Comparison of ENCODE assay signal across 1 cellular context in the genomic region with DNA sequence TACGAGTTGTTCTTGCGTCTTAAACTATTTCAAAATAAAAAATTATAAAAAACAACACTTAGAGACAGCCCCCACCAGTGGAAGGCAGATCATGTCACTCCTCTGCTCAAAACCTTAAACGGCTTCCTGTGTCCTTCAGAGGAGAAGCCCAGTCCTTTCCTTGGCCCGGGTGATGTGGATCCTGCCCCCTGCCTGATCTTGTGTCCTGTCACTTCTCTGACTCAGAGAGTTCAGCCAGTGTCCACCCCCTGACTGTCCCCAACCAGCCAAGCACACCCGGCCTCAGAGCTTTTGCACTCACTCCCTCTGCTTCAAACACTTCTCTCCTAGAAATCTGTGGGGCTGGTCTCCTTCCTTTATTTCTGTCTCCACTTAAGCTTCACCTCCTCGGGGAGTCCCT.
TF ChIP-seq lines count a peak whose summit lies in the region.

No MANE protein-coding gene starts in this region.

TF ChIP-seq in K562, 482 proteins besides CTCF, POLR2A, EP300 and RAD21:
- no peak for TF ChIP-seq HDAC2 (IDR thresholded peaks at IDR 0.05)
- TF ChIP-seq, protein P1, sequence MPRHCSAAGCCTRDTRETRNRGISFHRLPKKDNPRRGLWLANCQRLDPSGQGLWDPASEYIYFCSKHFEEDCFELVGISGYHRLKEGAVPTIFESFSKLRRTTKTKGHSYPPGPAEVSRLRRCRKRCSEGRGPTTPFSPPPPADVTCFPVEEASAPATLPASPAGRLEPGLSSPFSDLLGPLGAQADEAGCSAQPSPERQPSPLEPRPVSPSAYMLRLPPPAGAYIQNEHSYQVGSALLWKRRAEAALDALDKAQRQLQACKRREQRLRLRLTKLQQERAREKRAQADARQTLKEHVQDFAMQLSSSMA (CRISPR knock-in tag; IDR thresholded peaks at IDR 0.05): no peak
